9 cellular contexts compared by ENCODE assay signal in the genomic region with DNA sequence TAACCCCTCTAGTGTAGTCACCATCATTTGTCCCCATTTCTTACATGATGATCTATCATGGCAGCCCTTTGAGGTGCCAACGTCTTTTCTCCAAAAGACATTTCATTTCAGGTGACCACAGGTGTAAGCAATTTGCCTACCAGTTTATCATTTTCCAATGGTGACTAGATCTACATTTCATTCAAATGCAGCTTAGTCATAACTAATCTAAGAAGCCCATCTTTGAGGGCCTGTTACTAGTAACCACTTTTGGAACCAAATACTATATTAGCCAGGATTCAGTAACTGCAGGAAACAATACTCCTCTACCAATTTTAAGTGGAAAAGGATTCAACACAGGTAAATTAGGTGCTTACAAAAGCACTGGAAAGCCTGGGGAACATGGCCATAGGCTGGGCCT. TPM values are rescaled to one million over a fixed set of nuclear protein-coding genes. Genes with fewer than 3 reads are reported as not detected.
"Had no signal": no experiment of that assay in that cellular context is flagged by ENCODE, and none has a peak within 500 bp of the region (broad histone marks: within the 10 kb centered on the region; RNA-seq: fewer than 3 reads in every experiment).

No MANE protein-coding gene starts in this region.

- DNase-seq: IMR-90, KBM-7, KG1 had no signal

- FAIRE-seq: HepG2, HTR-8/SVneo had no signal

- H3K4me2 ChIP-seq: KMS-11 had no signal

- ATAC-seq: HepG2 had no signal

- H3K27ac ChIP-seq: HL-60, KMS-11 had no signal

- H3K9ac ChIP-seq: KMS-11 had no signal

RNA-seq across cellular contexts. Expression of gene TMEM54, which starts 30.6 kb away (rescaled TPM):
- polyA plus RNA-seq: IgD-negative memory B cell had no signal

RNA-seq across cellular contexts. Expression of gene HPCA, which starts 45.5 kb away (rescaled TPM):
- total RNA-seq: HepG2, HT1080, IMR-90 had no signal
- polyA plus RNA-seq: HepG2, IgD-negative memory B cell had no signal
